14 cellular contexts compared by ENCODE assay signal in the genomic region with DNA sequence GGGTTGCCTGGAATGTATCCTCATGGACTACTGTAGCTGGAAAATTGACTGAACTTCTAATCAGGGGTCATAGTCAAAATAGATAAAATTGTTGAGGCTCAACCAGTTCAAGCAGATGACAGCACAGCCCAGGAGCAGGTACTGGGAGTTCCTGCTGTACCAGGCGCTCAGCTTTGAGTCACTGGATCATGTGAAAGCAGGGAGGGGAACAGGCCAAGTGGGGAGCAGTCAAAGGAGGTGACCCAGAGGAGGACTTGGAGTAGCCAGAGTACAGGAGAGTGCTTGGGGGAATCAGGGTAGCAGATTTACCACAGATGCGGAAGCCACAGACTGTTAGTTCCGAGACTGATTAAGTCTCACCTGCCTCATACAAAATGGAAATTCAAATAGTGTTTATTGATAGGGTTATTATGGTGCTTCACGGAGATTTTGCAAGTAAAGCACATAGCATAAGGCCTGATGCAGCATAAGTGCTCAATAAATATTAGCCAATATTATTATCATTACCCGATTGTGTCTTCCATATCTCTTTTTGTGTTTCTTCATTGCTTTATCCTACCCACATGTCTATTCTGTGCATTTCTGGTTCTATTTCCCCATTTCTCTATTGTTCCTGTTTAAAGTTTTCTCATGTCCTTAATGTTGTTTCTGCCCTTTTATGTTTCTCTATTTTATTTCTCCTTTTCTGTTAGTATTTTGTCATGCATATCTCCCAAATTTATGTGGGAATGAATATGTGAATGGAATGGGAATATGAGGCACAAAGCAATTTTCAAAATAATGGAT.
DNase-seq lines count a peak whose midpoint lies in the region; ATAC-seq and TF ChIP-seq lines count a peak whose summit lies in the region.
"Had no signal": no experiment of that assay in that cellular context is flagged by ENCODE, and none has a peak within 500 bp of the region (broad histone marks: within the 10 kb centered on the region; RNA-seq: fewer than 3 reads in every experiment).

No MANE protein-coding gene starts in this region.

- H2AFZ ChIP-seq in GM23248, result no peak overlapping the region

- TF ChIP-seq EP300 in esophagus muscularis mucosa (IDR thresholded peaks at IDR 0.05), result no peak

- TF ChIP-seq CTCF in esophagus muscularis mucosa (IDR thresholded peaks at IDR 0.05), result no peak

- H3K36me3 ChIP-seq in GM23248 (ENCODE audit: low read depth), result no peaks in the 10 kb centered on the region
- no peaks in the 10 kb centered on the region for H3K36me3 ChIP-seq in esophagus muscularis mucosa

- H3K4me2 ChIP-seq in GM23248 (ENCODE audit: unreplicated experiment), result peak overlapping the region; percentile 22

- H3K4me1 Mint-ChIP-seq in stimulated activated effector memory CD8-positive, alpha-beta T cell treated with anti-CD3 and anti-CD28 coated beads, Interleukin-12 subunit alpha, Interleukin-12 subunit beta, amount 100 ng/mL, for 72 hours, result peaks cover 17% of the 10 kb centered on the region
- H3K4me1 Mint-ChIP-seq: nephron progenitor cell had no signal

- intact Hi-C loops in esophagus muscularis mucosa (cut with DNase I), result no loop called here

- in situ Hi-C loops in GM23248 (cut with MboI), result no loop called here

- H3K9me3 ChIP-seq in GM23248 (ENCODE audit: low read depth) (no peaks in the 10 kb centered on the region), esophagus muscularis mucosa (no peaks in the 10 kb centered on the region)

- no peaks in the 10 kb centered on the region for H3K9me2 ChIP-seq in GM23248 (ENCODE audit: insufficient read depth)

- H3K4me1 ChIP-seq in GM23248 (ENCODE audit: insufficient read depth) (no peaks in the 10 kb centered on the region), esophagus muscularis mucosa (peaks cover 0 to 4% (median 0%) of the 10 kb centered on the region in 4 donors)

- no peaks in the 10 kb centered on the region for H3K9me3 Mint-ChIP-seq in stimulated activated effector memory CD8-positive, alpha-beta T cell treated with anti-CD3 and anti-CD28 coated beads, Interleukin-12 subunit alpha, Interleukin-12 subunit beta, amount 100 ng/mL, for 72 hours
- H3K9me3 Mint-ChIP-seq: activated naive CD4-positive, alpha-beta T cell treated with anti-CD3 and anti-CD28 coated beads for 36 hours; nephron progenitor cell had no signal

- H3K27ac ChIP-seq in GM23248 (no peak overlapping the region), esophagus muscularis mucosa (replicated peaks in 1 of 4) (peak overlapping the region in 3 of 4 donors; percentile 3 to 21 (median 21))
- H3K27ac ChIP-seq: C4-2B had no signal

- H3K4me3 ChIP-seq in GM23248, result no peak overlapping the region
- H3K4me3 ChIP-seq in esophagus muscularis mucosa, result no peak overlapping the region

- 83 to 91% methylated on average over 5 of the region's 5 CpGs for WGBS in GM23248 (ENCODE audit: low coverage in 1 of 2, low lambda C conversion rate in 2 of 2, missing lambda C conversion rate in 2 of 2), 2 experiments
- WGBS in esophagus muscularis mucosa, result 94% methylated on average over 5 of the region's 5 CpGs

- H3K36me3 Mint-ChIP-seq in stimulated activated effector memory CD8-positive, alpha-beta T cell treated with anti-CD3 and anti-CD28 coated beads, Interleukin-12 subunit alpha, Interleukin-12 subunit beta, amount 100 ng/mL, for 72 hours, result no peaks in the 10 kb centered on the region

- no peaks in the 10 kb centered on the region for H4K20me1 ChIP-seq in GM23248 (ENCODE audit: insufficient read depth)

- H3K27me3 ChIP-seq in GM23248 (replicated peaks; ENCODE audit: insufficient read depth), result no peaks in the 10 kb centered on the region
- no peaks in the 10 kb centered on the region for H3K27me3 ChIP-seq in esophagus muscularis mucosa

- no peak for DNase-seq in GM23248
- DNase-seq in NOMO-1 treated with DMSO at 0.1 percent for 48 hours (lab: John Stamatoyannopoulos, UW; ENCODE audit: unreplicated experiment), result peak; percentile 69
- DNase-seq in esophagus muscularis mucosa (ENCODE audit: extremely low spot score), result no peak
- peak in 1 of 2 donors; percentile 28 for DNase-seq in stimulated activated effector memory CD8-positive, alpha-beta T cell treated with anti-CD3 and anti-CD28 coated beads, Interleukin-12 subunit alpha, Interleukin-12 subunit beta, amount 100 ng/mL, for 72 hours (ENCODE audit: low spot score in 2 of 2)
- no peak for DNase-seq in NCI-H2081 treated with DMSO at 0.1 percent for 48 hours (lab: John Stamatoyannopoulos, UW)
- DNase-seq: activated CD4-positive, alpha-beta T cell treated with anti-CD3 and anti-CD28 coated beads for 48 hours; activated naive CD4-positive, alpha-beta T cell treated with anti-CD3 and anti-CD28 coated beads for 36 hours; DMS79; NCI-H2107; NCI-H748 treated with DMSO at 0.1 percent for 48 hours; nephron progenitor cell had no signal

- no peak overlapping the region for H3K9ac ChIP-seq in GM23248

- H3K27ac Mint-ChIP-seq in stimulated activated effector memory CD8-positive, alpha-beta T cell treated with anti-CD3 and anti-CD28 coated beads, Interleukin-12 subunit alpha, Interleukin-12 subunit beta, amount 100 ng/mL, for 72 hours, result no peak overlapping the region
- H3K27ac Mint-ChIP-seq: activated naive CD4-positive, alpha-beta T cell treated with anti-CD3 and anti-CD28 coated beads for 36 hours; nephron progenitor cell had no signal

- ATAC-seq in stimulated activated effector memory CD8-positive, alpha-beta T cell treated with anti-CD3 and anti-CD28 coated beads, Interleukin-12 subunit alpha, Interleukin-12 subunit beta, amount 100 ng/mL, for 72 hours, result no peak
- no peak for ATAC-seq in HG03045 (IDR thresholded peaks at IDR 0.05; ENCODE audit: unreplicated experiment)
- no peak for ATAC-seq in HG02840 (IDR thresholded peaks at IDR 0.05; ENCODE audit: low FRiP score, unreplicated experiment)

- no peaks in the 10 kb centered on the region for H3F3A ChIP-seq in GM23248 (ENCODE audit: insufficient read depth)

- no peak for TF ChIP-seq POLR2A in esophagus muscularis mucosa (IDR thresholded peaks at IDR 0.05; ENCODE audit: low read depth)

- H3K79me2 ChIP-seq in GM23248 (ENCODE audit: insufficient read depth), result no peaks in the 10 kb centered on the region

- peak overlapping the region; percentile 8 for H3K4me3 Mint-ChIP-seq in stimulated activated effector memory CD8-positive, alpha-beta T cell treated with anti-CD3 and anti-CD28 coated beads, Interleukin-12 subunit alpha, Interleukin-12 subunit beta, amount 100 ng/mL, for 72 hours
- H3K4me3 Mint-ChIP-seq: activated naive CD4-positive, alpha-beta T cell treated with anti-CD3 and anti-CD28 coated beads for 36 hours; nephron progenitor cell had no signal
